ENCODE assay signal across 13 cellular contexts in genomic region chr6:132392792-132393191, GRCh38. TPM values are rescaled to one million over a fixed set of nuclear protein-coding genes. Genes with fewer than 3 reads are reported as not detected.
DNase-seq lines count a peak whose midpoint lies in the region; ATAC-seq, FAIRE-seq and TF ChIP-seq lines count a peak whose summit lies in the region.
"Had no signal": no experiment of that assay in that cellular context is flagged by ENCODE, and none has a peak within 500 bp of the region (broad histone marks: within the 10 kb centered on the region; RNA-seq: fewer than 3 reads in every experiment).

No MANE protein-coding gene starts in this region.

- H3K9ac ChIP-seq in HCT116 (ENCODE audit: low read length) (no peak overlapping the region), keratinocyte (ENCODE audit: control insufficient read depth, extremely low read depth, insufficient read depth, low read length) (no peak overlapping the region)

- intact Hi-C loops in HCT116 (cut with micrococcal nuclease) (loop anchor here (2.0 to 5.0 kb wide), 2 partner anchors 90 to 92 kb away; no protein-coding TSS in a partner anchor), activated B cell treated with CpG ODN at 0.5 μM for 24 hours (cut with micrococcal nuclease) (loop anchor here (1.0 to 10.0 kb wide), 6 partner anchors 10 to 478 kb away; no protein-coding TSS in a partner anchor)

- no peak for FAIRE-seq in keratinocyte (lab: Jason Lieb, UNC)
- FAIRE-seq: endometrium, urothelium cell line had no signal

- H3K36me3 Mint-ChIP-seq in activated B cell treated with CpG ODN at 0.5 μM for 24 hours (ENCODE audit: low read depth) = peaks cover 5% of the 10 kb centered on the region
- H3K36me3 Mint-ChIP-seq in endothelial cell (ENCODE audit: low read depth, unreplicated experiment) = no peaks in the 10 kb centered on the region
- H3K36me3 Mint-ChIP-seq: CD4-positive, alpha-beta memory T cell had no signal

- H3K4me1 Mint-ChIP-seq in activated B cell treated with CpG ODN at 0.5 μM for 24 hours = peaks cover 29% of the 10 kb centered on the region
- no peaks in the 10 kb centered on the region for H3K4me1 Mint-ChIP-seq in endothelial cell (ENCODE audit: unreplicated experiment)
- H3K4me1 Mint-ChIP-seq: CD4-positive, alpha-beta memory T cell had no signal

- RAD21 ChIA-PET in HCT116 (lab: Charles Lee; ENCODE audit: low non-redundant PET in 1 of 2, low total read pairs in 2 of 2, uncharacterized antibody in 2 of 2, unreplicated experiment in 2 of 2) = no interaction called here

- no peaks in the 10 kb centered on the region for H4K20me1 ChIP-seq in HCT116 (ENCODE audit: insufficient read depth)
- H4K20me1 ChIP-seq in keratinocyte (ENCODE audit: control insufficient read depth, extremely low read depth, insufficient read depth, low read length) = no peaks in the 10 kb centered on the region

- ATAC-seq in HCT116 (peak; percentile 81), activated B cell treated with CpG ODN at 0.5 μM for 24 hours (ENCODE audit: low read depth) (peak; percentile 49), GM21529 (IDR thresholded peaks at IDR 0.05; ENCODE audit: unreplicated experiment) (no peak)

- no peaks in the 10 kb centered on the region for H3K27me3 ChIP-seq in AG04450 (ENCODE audit: control insufficient read depth, insufficient read depth, low read length)
- H3K27me3 ChIP-seq in HCT116 (ENCODE audit: insufficient read depth, low read length) = no peaks in the 10 kb centered on the region
- H3K27me3 ChIP-seq in keratinocyte (ENCODE audit: control insufficient read depth, extremely low read depth, insufficient read depth, low read length) = no peaks in the 10 kb centered on the region

- H3K79me2 ChIP-seq in HCT116 (ENCODE audit: insufficient read depth, low read length) = no peaks in the 10 kb centered on the region
- H3K79me2 ChIP-seq in keratinocyte (ENCODE audit: control insufficient read depth, insufficient read depth, low read length) = no peaks in the 10 kb centered on the region

- no TSS peak for BruUV-seq in HCT116 (replicated peaks; lab: Mats Ljungman, UMichigan)

- TF ChIP-seq CTCF in AG04450 (IDR thresholded peaks at IDR 0.05; ENCODE audit: low read depth, low read length) (peak; percentile 15; the same call in 1 of the 2 replicates), HCT116 (IDR thresholded peaks at IDR 0.05 in 2 of 3, conservative IDR thresholded peaks at IDR 0.05 in 1 of 3; ENCODE audit: borderline replicate concordance in 1 of 3, insufficient read depth in 1 of 3, low read depth in 2 of 3, low read length in 2 of 3) (peak; percentile 46 to 70 (median 67); a peak in 5 of 6 replicates), activated B cell treated with CpG ODN at 0.5 μM for 24 hours (IDR thresholded peaks at IDR 0.05) (no peak), keratinocyte (optimal IDR thresholded peaks at IDR 0.05 in 1 of 3, IDR thresholded peaks at IDR 0.05 in 1 of 3, conservative IDR thresholded peaks at IDR 0.05 in 1 of 3; ENCODE audit: extremely low read depth in 1 of 3, insufficient read depth in 2 of 3, low read length in 3 of 3) (peak; percentile 27 to 34 (median 32)), endothelial cell (IDR thresholded peaks at IDR 0.05; ENCODE audit: unreplicated experiment) (no peak)

- H3K27me3 Mint-ChIP-seq in activated B cell treated with CpG ODN at 0.5 μM for 24 hours (peaks cover 4% of the 10 kb centered on the region), endothelial cell (ENCODE audit: unreplicated experiment) (no peaks in the 10 kb centered on the region)

- TF ChIP-seq RAD21 in HCT116 (IDR thresholded peaks at IDR 0.05; ENCODE audit: low read depth) = peak; percentile 78

- dilution Hi-C loops in keratinocyte (cut with MboI; ENCODE audit: extremely low pct_ligation_motif_present, low sequenced_read_pairs) = no loop called here

- peak overlapping the region; percentile 50 for H2AFZ ChIP-seq in HCT116 (ENCODE audit: low read depth, low read length, poor library complexity, severe bottlenecking)
- H2AFZ ChIP-seq in keratinocyte (ENCODE audit: control insufficient read depth, low read length) = no peak overlapping the region

- CTCF ChIA-PET in AG04450 (lab: Charles Lee) = interaction anchor here (1.1 to 2.5 kb wide), 2 partner anchors 92 to 113 kb away, joined by 5 to 19 read pairs; no protein-coding TSS in a partner anchor
- CTCF ChIA-PET in HCT116 (lab: Charles Lee) = interaction anchor here (0.7 to 2.2 kb wide), 11 partner anchors 10 to 467 kb away, joined by 3 to 15 read pairs (median 3); no protein-coding TSS in a partner anchor
- CTCF ChIA-PET in activated B cell treated with CpG ODN at 0.5 μM for 24 hours (lab: Charles Lee) = interaction anchor here (0.7 to 8.2 kb wide), 14 partner anchors 8 to 532 kb away, joined by 3 to 168 read pairs (median 4); no protein-coding TSS in a partner anchor

- no peak overlapping the region for H3K27ac Mint-ChIP-seq in activated B cell treated with CpG ODN at 0.5 μM for 24 hours
- H3K27ac Mint-ChIP-seq in endothelial cell (ENCODE audit: unreplicated experiment) = no peak overlapping the region
- H3K27ac Mint-ChIP-seq: CD4-positive, alpha-beta memory T cell had no signal

- H3K36me3 ChIP-seq in HCT116 (ENCODE audit: control insufficient read depth in 1 of 2, insufficient read depth in 2 of 2, low read length in 2 of 2) = no peaks in the 10 kb centered on the region
- no peaks in the 10 kb centered on the region for H3K36me3 ChIP-seq in keratinocyte (ENCODE audit: control insufficient read depth in 2 of 2, extremely low read depth in 1 of 2, insufficient read depth in 2 of 2, low read length in 2 of 2)

- H3K9me3 Mint-ChIP-seq in activated B cell treated with CpG ODN at 0.5 μM for 24 hours (peaks cover 20% of the 10 kb centered on the region), endothelial cell (ENCODE audit: unreplicated experiment) (peaks cover 5% of the 10 kb centered on the region)

- DNase-seq in AG04450 (ENCODE audit: low read depth, low spot score) (no peak), HCT116 (ENCODE audit: low read depth, low spot score) (peak; percentile 51), activated B cell treated with CpG ODN at 0.5 μM for 24 hours (no peak), keratinocyte (ENCODE audit: low read depth, low spot score) (no peak), endothelial cell (ENCODE audit: low spot score) (no peak), NCI-H2196 (lab: John Stamatoyannopoulos, UW; ENCODE audit: unreplicated experiment) (no peak)
- DNase-seq in activated effector memory CD4-positive, alpha-beta T cell treated with Interleukin-2 at 50 U/mL for 16 hours = no peak
- DNase-seq: CD4-positive, alpha-beta memory T cell; NCI-H1048; stimulated activated CD4-positive, alpha-beta T cell treated with anti-CD3 and anti-CD28 coated beads, Interleukin-4, amount 100 ng/mL, for 1 hour had no signal

- no peaks in the 10 kb centered on the region for H3K4me1 ChIP-seq in HCT116 (ENCODE audit: control insufficient read depth in 1 of 2, insufficient read depth in 2 of 2, low read length in 2 of 2)
- H3K4me1 ChIP-seq in keratinocyte (ENCODE audit: control insufficient read depth, extremely low read depth, insufficient read depth, low read length) = peaks cover 9% of the 10 kb centered on the region

- no peak for TF ChIP-seq POLR2A in HCT116 (IDR thresholded peaks at IDR 0.05; ENCODE audit: borderline replicate concordance, extremely low read depth, insufficient read depth, insufficient read length)

- H3K4me2 ChIP-seq in HCT116 (ENCODE audit: low read length) (no peak overlapping the region), keratinocyte (ENCODE audit: control insufficient read depth, extremely low read depth, insufficient read depth, low read depth, low read length) (no peak overlapping the region)

- no peak overlapping the region for H3K27ac ChIP-seq in AG04450 (ENCODE audit: low read depth, low read length)
- no peak overlapping the region for H3K27ac ChIP-seq in HCT116 (ENCODE audit: low read depth, low read length)
- no peak overlapping the region for H3K27ac ChIP-seq in keratinocyte (ENCODE audit: control insufficient read depth, insufficient read depth, low read length)

- POLR2A ChIA-PET in AG04450 (lab: Yijun Ruan, JAX) = no interaction called here
- POLR2A ChIA-PET in HCT116 (lab: Charles Lee) = no interaction called here
- POLR2A ChIA-PET in activated B cell treated with CpG ODN at 0.5 μM for 24 hours (lab: Charles Lee) = interaction anchor here (1.0 kb wide), 2 partner anchors 38 to 91 kb away, joined by 3 read pairs; no protein-coding TSS in a partner anchor

- H3K4me3 Mint-ChIP-seq in activated B cell treated with CpG ODN at 0.5 μM for 24 hours (no peak overlapping the region), endothelial cell (ENCODE audit: unreplicated experiment) (no peak overlapping the region)
- H3K4me3 Mint-ChIP-seq: CD4-positive, alpha-beta memory T cell had no signal

- H3K9me2 ChIP-seq in HCT116 (ENCODE audit: insufficient read depth) = no peaks in the 10 kb centered on the region

- H3K4me3 ChIP-seq in AG04450 (ENCODE audit: low read depth, low read length) (no peak overlapping the region), HCT116 (replicated peaks in 1 of 2; ENCODE audit: low read depth in 1 of 2, low read length in 2 of 2) (no peak overlapping the region), keratinocyte (ENCODE audit: control insufficient read depth in 2 of 3, extremely low read depth in 1 of 3, insufficient read depth in 2 of 3, low read depth in 1 of 3, low read length in 3 of 3) (no peak overlapping the region)

- H3K9me1 ChIP-seq in keratinocyte (ENCODE audit: control insufficient read depth, extremely low read depth, insufficient read depth, low read length) = no peaks in the 10 kb centered on the region

- H3K9me3 ChIP-seq in AG04450 (ENCODE audit: control insufficient read depth, insufficient read depth, low read length) (peaks cover 6% of the 10 kb centered on the region; the same call in 1 of the 2 replicates), HCT116 (ENCODE audit: control insufficient read depth in 1 of 2, insufficient read depth in 1 of 2, low read depth in 1 of 2, low read length in 2 of 2) (no peaks in the 10 kb centered on the region), keratinocyte (ENCODE audit: control insufficient read depth, low read depth, low read length) (no peaks in the 10 kb centered on the region)

RNA-seq across cellular contexts. Expression of gene MOXD1, which starts 8.5 kb away (rescaled TPM):
- polyA plus RNA-seq in AG04450 (2011; rRNA removed) (55.9 and 67.5 TPM in 2 replicates), keratinocyte (2.3 to 2.7 TPM (median 2.3 TPM) in 3 replicates)
- polyA minus RNA-seq in AG04450 (2011; rRNA and poly(A)+ RNA removed) = 15.5 and 22.3 TPM in 2 replicates
- total RNA-seq in HCT116 (2021; ENCODE audit: unreplicated experiment) (1.0 TPM), activated B cell treated with CpG ODN at 0.5 μM for 24 hours (3.2 and 3.7 TPM in 2 replicates), endothelial cell (ENCODE audit: unreplicated experiment) (0.08 TPM)
- polyA plus RNA-seq in HCT116 (2012) = 0.51 and 0.70 TPM in 2 replicates
- 0.16 TPM for polyA plus RNA-seq in keratinocyte (2011; ENCODE audit: low read depth)
- 1.0 and 1.9 TPM in 2 replicates for polyA plus RNA-seq in keratinocyte (2011; cell fraction: cytosol; rRNA removed)
- 1.9 and 2.0 TPM in 2 replicates for polyA plus RNA-seq in keratinocyte (2011; cell fraction: nucleus; rRNA removed)
- 0.35 and 2.1 TPM in 2 replicates for polyA plus RNA-seq in keratinocyte (2012; ENCODE audit: low replicate concordance)
- 0.75 to 1.7 TPM (median 1.6 TPM) in 3 replicates for polyA minus RNA-seq in keratinocyte
- 1.2 TPM for polyA minus RNA-seq in keratinocyte (2011; cell fraction: cytosol; rRNA and poly(A)+ RNA removed)
- polyA minus RNA-seq in keratinocyte (2011; cell fraction: nucleus; rRNA and poly(A)+ RNA removed) = 2.3 TPM in 2 replicates
- total RNA-seq: CD4-positive, alpha-beta memory T cell had no signal
- polyA plus RNA-seq: CD4-positive, alpha-beta memory T cell had no signal

Comparison
In these comparisons a context has a peak if more than half of its experiments do, and no peak if none do; other contexts are left out.
1. CTCF ChIP-seq: peak in AG04450 (single experiment), HCT116 (3 of 3) and keratinocyte (3 of 3); none in activated B cell treated with CpG ODN at 0.5 μM for 24 hours (single experiment) and endothelial cell (single experiment).